3 cellular contexts compared by ENCODE assay signal in the genomic region with DNA sequence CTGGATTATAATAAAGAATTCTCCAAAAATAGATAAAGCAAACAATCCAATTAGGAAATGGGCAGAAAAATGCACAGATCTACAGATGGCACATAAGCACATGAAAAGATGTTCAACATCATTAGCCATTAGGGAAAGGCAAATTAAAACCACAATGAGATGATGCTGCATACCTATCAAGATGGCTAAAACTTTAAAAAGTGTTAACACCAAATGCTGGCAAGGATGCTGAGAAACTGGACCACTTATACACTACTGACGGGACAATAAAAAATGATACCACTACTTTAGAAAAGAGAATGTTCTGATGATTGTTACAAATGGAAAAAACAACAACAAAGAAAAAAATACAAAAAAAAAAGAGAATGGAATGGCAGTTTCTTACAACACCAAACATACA.
TF ChIP-seq lines count a peak whose summit lies in the region.

No MANE protein-coding gene starts in this region.

TF ChIP-seq in HEK293, 187 proteins besides CTCF, POLR2A, EP300 and RAD21:
- no peak for TF ChIP-seq ZNF341 (tag by site-specific recombination; IDR thresholded peaks at IDR 0.05; ENCODE audit: low read depth)
- TF ChIP-seq, protein P1, sequence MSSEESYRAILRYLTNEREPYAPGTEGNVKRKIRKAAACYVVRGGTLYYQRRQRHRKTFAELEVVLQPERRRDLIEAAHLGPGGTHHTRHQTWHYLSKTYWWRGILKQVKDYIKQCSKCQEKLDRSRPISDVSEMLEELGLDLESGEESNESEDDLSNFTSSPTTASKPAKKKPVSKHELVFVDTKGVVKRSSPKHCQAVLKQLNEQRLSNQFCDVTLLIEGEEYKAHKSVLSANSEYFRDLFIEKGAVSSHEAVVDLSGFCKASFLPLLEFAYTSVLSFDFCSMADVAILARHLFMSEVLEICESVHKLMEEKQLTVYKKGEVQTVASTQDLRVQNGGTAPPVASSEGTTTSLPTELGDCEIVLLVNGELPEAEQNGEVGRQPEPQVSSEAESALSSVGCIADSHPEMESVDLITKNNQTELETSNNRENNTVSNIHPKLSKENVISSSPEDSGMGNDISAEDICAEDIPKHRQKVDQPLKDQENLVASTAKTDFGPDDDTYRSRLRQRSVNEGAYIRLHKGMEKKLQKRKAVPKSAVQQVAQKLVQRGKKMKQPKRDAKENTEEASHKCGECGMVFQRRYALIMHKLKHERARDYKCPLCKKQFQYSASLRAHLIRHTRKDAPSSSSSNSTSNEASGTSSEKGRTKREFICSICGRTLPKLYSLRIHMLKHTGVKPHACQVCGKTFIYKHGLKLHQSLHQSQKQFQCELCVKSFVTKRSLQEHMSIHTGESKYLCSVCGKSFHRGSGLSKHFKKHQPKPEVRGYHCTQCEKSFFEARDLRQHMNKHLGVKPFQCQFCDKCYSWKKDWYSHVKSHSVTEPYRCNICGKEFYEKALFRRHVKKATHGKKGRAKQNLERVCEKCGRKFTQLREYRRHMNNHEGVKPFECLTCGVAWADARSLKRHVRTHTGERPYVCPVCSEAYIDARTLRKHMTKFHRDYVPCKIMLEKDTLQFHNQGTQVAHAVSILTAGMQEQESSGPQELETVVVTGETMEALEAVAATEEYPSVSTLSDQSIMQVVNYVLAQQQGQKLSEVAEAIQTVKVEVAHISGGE (tag by site-specific recombination; conservative IDR thresholded peaks at IDR 0.05; ENCODE audit: low read depth): no peak
- no peak for TF ChIP-seq ZNF214 (tag by site-specific recombination; IDR thresholded peaks at IDR 0.05; ENCODE audit: borderline replicate concordance)
- 0 out of 2 replicates have a peak, but pooled peaks have one; percentile 49 for TF ChIP-seq ZNF133 (tag by site-specific recombination; IDR thresholded peaks at IDR 0.05)
TF ChIP-seq in HEK293: peak in this region for 1.

TF ChIP-seq in K562, 482 proteins besides CTCF, POLR2A, EP300 and RAD21 (continues in another document):
- TF ChIP-seq CBX8 (IDR thresholded peaks at IDR 0.05; ENCODE audit: borderline replicate concordance, extremely low read depth, low read depth, low read length, poor library complexity, severe bottlenecking): no peak
- TF ChIP-seq, protein P2, sequence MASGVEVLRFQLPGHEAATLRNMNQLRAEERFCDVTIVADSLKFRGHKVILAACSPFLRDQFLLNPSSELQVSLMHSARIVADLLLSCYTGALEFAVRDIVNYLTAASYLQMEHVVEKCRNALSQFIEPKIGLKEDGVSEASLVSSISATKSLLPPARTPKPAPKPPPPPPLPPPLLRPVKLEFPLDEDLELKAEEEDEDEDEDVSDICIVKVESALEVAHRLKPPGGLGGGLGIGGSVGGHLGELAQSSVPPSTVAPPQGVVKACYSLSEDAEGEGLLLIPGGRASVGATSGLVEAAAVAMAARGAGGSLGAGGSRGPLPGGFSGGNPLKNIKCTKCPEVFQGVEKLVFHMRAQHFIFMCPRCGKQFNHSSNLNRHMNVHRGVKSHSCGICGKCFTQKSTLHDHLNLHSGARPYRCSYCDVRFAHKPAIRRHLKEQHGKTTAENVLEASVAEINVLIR (CRISPR knock-in tag; IDR thresholded peaks at IDR 0.05): no peak
- TF ChIP-seq ZKSCAN8 (CRISPR knock-in tag; IDR thresholded peaks at IDR 0.05): no peak
- TF ChIP-seq SMARCC2 (IDR thresholded peaks at IDR 0.05; ENCODE audit: low read depth): no peak
- TF ChIP-seq, protein P3, sequence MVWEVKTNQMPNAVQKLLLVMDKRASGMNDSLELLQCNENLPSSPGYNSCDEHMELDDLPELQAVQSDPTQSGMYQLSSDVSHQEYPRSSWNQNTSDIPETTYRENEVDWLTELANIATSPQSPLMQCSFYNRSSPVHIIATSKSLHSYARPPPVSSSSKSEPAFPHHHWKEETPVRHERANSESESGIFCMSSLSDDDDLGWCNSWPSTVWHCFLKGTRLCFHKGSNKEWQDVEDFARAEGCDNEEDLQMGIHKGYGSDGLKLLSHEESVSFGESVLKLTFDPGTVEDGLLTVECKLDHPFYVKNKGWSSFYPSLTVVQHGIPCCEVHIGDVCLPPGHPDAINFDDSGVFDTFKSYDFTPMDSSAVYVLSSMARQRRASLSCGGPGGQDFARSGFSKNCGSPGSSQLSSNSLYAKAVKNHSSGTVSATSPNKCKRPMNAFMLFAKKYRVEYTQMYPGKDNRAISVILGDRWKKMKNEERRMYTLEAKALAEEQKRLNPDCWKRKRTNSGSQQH (CRISPR knock-in tag; IDR thresholded peaks at IDR 0.05): no peak
- no peak for TF ChIP-seq NR2C1 (IDR thresholded peaks at IDR 0.05)
- no peak for TF ChIP-seq NR2C1 (tag; IDR thresholded peaks at IDR 0.05)
- TF ChIP-seq ARNT (IDR thresholded peaks at IDR 0.05): 0 out of 4 replicates have a peak, but pooled peaks of 1 of the 2 experiments have one; percentile 29
- no peak for TF ChIP-seq SMC3 (conservative IDR thresholded peaks at IDR 0.05; ENCODE audit: insufficient read depth, low read depth, low read length)
- TF ChIP-seq ZNF589 (CRISPR knock-in tag; IDR thresholded peaks at IDR 0.05; ENCODE audit: low read depth): no peak
- TF ChIP-seq, protein P4, sequence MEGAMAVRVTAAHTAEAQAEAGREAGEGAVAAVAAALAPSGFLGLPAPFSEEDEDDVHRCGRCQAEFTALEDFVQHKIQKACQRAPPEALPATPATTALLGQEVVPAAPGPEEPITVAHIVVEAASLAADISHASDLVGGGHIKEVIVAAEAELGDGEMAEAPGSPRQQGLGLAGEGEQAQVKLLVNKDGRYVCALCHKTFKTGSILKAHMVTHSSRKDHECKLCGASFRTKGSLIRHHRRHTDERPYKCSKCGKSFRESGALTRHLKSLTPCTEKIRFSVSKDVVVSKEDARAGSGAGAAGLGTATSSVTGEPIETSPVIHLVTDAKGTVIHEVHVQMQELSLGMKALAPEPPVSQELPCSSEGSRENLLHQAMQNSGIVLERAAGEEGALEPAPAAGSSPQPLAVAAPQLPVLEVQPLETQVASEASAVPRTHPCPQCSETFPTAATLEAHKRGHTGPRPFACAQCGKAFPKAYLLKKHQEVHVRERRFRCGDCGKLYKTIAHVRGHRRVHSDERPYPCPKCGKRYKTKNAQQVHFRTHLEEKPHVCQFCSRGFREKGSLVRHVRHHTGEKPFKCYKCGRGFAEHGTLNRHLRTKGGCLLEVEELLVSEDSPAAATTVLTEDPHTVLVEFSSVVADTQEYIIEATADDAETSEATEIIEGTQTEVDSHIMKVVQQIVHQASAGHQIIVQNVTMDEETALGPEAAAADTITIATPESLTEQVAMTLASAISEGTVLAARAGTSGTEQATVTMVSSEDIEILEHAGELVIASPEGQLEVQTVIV (CRISPR knock-in tag; IDR thresholded peaks at IDR 0.05; ENCODE audit: borderline replicate concordance): no peak
- TF ChIP-seq BCOR (IDR thresholded peaks at IDR 0.05): peak; percentile 33; the same call in 1 of the 2 replicates
- peak; percentile 45; the same call in 1 of the 2 replicates for TF ChIP-seq SMARCA5 (IDR thresholded peaks at IDR 0.05)
- TF ChIP-seq, protein P5, sequence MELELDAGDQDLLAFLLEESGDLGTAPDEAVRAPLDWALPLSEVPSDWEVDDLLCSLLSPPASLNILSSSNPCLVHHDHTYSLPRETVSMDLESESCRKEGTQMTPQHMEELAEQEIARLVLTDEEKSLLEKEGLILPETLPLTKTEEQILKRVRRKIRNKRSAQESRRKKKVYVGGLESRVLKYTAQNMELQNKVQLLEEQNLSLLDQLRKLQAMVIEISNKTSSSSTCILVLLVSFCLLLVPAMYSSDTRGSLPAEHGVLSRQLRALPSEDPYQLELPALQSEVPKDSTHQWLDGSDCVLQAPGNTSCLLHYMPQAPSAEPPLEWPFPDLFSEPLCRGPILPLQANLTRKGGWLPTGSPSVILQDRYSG (tag; conservative IDR thresholded peaks at IDR 0.05; ENCODE audit: low read depth): no peak
- peak in 1 of 2 experiments; percentile 37; a peak in 1 of 4 replicates for TF ChIP-seq KDM1A (IDR thresholded peaks at IDR 0.05)
- TF ChIP-seq HDAC8 (tag; IDR thresholded peaks at IDR 0.05): no peak
- no peak for TF ChIP-seq ZNF41 (CRISPR knock-in tag; conservative IDR thresholded peaks at IDR 0.05)
- no peak for TF ChIP-seq SMAD2 (IDR thresholded peaks at IDR 0.05; ENCODE audit: low read depth, low read length)
- no peak for TF ChIP-seq TAF1 (IDR thresholded peaks at IDR 0.05; ENCODE audit: control insufficient read depth, extremely low read depth, insufficient read depth, low read length, severe bottlenecking)
- no peak for TF ChIP-seq ASH1L (IDR thresholded peaks at IDR 0.05; ENCODE audit: borderline replicate concordance, low read depth, partially characterized antibody)
- TF ChIP-seq SNIP1 (IDR thresholded peaks at IDR 0.05; ENCODE audit: low read depth): no peak
- peak; percentile 93 for TF ChIP-seq RBM25 (IDR thresholded peaks at IDR 0.05; ENCODE audit: low read depth, low read length, severe bottlenecking)

TF ChIP-seq in H1, 55 proteins besides CTCF, POLR2A, EP300 and RAD21:
- TF ChIP-seq KDM1A (IDR thresholded peaks at IDR 0.05; ENCODE audit: borderline replicate concordance, low read length) (0 out of 2 replicates have a peak, but pooled peaks have one; percentile 53), JUND (IDR thresholded peaks at IDR 0.05; ENCODE audit: low read length) (no peak)
